Comparison of ENCODE assay signal across 1 cellular context in genomic region chr3:24498391-24498790, GRCh38.
TF ChIP-seq lines count a peak whose summit lies in the region.

No MANE protein-coding gene starts in this region.

TF ChIP-seq in GM23338, 12 proteins besides CTCF, POLR2A, EP300 and RAD21:
- TF ChIP-seq, protein P1, sequence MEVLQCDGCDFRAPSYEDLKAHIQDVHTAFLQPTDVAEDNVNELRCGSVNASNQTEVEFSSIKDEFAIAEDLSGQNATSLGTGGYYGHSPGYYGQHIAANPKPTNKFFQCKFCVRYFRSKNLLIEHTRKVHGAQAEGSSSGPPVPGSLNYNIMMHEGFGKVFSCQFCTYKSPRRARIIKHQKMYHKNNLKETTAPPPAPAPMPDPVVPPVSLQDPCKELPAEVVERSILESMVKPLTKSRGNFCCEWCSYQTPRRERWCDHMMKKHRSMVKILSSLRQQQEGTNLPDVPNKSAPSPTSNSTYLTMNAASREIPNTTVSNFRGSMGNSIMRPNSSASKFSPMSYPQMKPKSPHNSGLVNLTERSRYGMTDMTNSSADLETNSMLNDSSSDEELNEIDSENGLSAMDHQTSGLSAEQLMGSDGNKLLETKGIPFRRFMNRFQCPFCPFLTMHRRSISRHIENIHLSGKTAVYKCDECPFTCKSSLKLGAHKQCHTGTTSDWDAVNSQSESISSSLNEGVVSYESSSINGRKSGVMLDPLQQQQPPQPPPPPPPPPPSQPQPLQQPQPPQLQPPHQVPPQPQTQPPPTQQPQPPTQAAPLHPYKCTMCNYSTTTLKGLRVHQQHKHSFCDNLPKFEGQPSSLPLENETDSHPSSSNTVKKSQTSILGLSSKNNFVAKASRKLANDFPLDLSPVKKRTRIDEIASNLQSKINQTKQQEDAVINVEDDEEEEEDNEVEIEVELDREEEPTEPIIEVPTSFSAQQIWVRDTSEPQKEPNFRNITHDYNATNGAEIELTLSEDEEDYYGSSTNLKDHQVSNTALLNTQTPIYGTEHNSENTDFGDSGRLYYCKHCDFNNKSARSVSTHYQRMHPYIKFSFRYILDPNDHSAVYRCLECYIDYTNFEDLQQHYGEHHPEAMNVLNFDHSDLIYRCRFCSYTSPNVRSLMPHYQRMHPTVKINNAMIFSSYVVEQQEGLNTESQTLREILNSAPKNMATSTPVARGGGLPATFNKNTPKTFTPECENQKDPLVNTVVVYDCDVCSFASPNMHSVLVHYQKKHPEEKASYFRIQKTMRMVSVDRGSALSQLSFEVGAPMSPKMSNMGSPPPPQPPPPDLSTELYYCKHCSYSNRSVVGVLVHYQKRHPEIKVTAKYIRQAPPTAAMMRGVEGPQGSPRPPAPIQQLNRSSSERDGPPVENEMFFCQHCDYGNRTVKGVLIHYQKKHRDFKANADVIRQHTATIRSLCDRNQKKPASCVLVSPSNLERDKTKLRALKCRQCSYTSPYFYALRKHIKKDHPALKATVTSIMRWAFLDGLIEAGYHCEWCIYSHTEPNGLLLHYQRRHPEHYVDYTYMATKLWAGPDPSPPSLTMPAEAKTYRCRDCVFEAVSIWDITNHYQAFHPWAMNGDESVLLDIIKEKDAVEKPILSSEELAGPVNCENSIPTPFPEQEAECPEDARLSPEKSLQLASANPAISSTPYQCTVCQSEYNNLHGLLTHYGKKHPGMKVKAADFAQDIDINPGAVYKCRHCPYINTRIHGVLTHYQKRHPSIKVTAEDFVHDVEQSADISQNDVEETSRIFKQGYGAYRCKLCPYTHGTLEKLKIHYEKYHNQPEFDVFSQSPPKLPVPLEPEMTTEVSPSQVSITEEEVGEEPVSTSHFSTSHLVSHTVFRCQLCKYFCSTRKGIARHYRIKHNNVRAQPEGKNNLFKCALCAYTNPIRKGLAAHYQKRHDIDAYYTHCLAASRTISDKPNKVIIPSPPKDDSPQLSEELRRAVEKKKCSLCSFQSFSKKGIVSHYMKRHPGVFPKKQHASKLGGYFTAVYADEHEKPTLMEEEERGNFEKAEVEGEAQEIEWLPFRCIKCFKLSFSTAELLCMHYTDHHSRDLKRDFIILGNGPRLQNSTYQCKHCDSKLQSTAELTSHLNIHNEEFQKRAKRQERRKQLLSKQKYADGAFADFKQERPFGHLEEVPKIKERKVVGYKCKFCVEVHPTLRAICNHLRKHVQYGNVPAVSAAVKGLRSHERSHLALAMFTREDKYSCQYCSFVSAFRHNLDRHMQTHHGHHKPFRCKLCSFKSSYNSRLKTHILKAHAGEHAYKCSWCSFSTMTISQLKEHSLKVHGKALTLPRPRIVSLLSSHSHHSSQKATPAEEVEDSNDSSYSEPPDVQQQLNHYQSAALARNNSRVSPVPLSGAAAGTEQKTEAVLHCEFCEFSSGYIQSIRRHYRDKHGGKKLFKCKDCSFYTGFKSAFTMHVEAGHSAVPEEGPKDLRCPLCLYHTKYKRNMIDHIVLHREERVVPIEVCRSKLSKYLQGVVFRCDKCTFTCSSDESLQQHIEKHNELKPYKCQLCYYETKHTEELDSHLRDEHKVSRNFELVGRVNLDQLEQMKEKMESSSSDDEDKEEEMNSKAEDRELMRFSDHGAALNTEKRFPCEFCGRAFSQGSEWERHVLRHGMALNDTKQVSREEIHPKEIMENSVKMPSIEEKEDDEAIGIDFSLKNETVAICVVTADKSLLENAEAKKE (CRISPR knock-in tag; IDR thresholded peaks at IDR 0.05): no peak; the same call in 1 of the 2 replicates
- 0 out of 2 replicates have a peak, but pooled peaks have one; percentile 24 for TF ChIP-seq CREB1 (CRISPR knock-in tag; IDR thresholded peaks at IDR 0.05; ENCODE audit: low read depth)
